In the genomic region with DNA sequence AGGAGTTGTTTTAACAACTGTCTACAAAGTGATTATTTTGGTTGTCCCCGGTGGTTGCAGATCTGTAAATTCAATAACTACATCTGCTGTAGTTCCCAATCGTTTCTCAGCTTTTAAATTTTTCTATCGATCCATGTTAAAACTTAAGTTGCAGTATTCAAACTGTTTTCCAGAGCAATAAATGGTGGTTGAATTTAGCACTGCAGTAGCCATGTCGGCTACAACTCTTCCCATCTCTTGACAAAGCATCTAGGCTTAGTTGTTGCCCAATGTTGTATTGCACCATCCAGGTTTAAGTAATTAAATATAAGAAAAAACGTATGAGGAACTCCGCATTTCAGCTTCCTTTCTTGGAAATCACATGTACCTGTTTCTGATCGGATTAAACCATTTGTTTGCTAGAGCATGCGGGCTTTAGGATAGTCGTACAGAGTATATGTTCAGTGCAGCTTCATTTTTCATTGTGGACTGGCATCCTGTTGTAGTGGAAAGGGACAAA, we compare ENCODE assay signal across 8 cellular contexts. TPM values are rescaled to one million over a fixed set of nuclear protein-coding genes. Genes with fewer than 3 reads are reported as not detected.
A peak's percentile ranks its signal among the peaks of the same experiment; 100 is the strongest.
DNase-seq lines count a peak whose midpoint lies in the region; ATAC-seq and TF ChIP-seq lines count a peak whose summit lies in the region.

No MANE protein-coding gene starts in this region.

- DNase-seq in heart left ventricle (no peak), Right ventricle myocardium inferior (ENCODE audit: missing footprints) (no peak), SW480 (ENCODE audit: low spot score) (peak; percentile 31), fibroblast of villous mesenchyme (ENCODE audit: low read depth) (peak; percentile 87), NCI-H226 (no peak), occipital lobe (lab: John Stamatoyannopoulos, UW) (no peak)

- WGBS in heart left ventricle, 4 donors, result 28 to 39% (median 35%) methylated on average over 9 of the region's 9 CpGs

- TF ChIP-seq CTCF in heart left ventricle (IDR thresholded peaks at IDR 0.05) (no peak), fibroblast of villous mesenchyme (IDR thresholded peaks at IDR 0.05; ENCODE audit: insufficient read depth, low read depth, low read length) (no peak)

- intact Hi-C loops in heart left ventricle (cut with DNase I) (loop anchor here in 1 of 10 donors (2.0 kb wide), 1 partner anchor 75 kb away; no protein-coding TSS in a partner anchor), Right ventricle myocardium inferior (cut with DNase I) (no loop called here)

- no peak for ATAC-seq in heart left ventricle
- no peak for ATAC-seq in Right ventricle myocardium inferior
- ATAC-seq in GM18505 (IDR thresholded peaks at IDR 0.05; ENCODE audit: unreplicated experiment), result no peak

- peaks cover 0 to 4% (median 0%) of the 10 kb centered on the region in 9 donors for H3K36me3 ChIP-seq in heart left ventricle
- no peaks in the 10 kb centered on the region for H3K36me3 ChIP-seq in skeletal muscle tissue (ENCODE audit: control insufficient read depth in 3 of 3, insufficient read depth in 3 of 3, low read length in 3 of 3)

- peak overlapping the region in 11 of 12 donors; percentile 69 to 95 (median 83) for H3K27ac ChIP-seq in heart left ventricle
- peak overlapping the region; percentile 83 for H3K27ac ChIP-seq in skeletal muscle tissue (ENCODE audit: low read depth, low read length)

- H3K9ac ChIP-seq in skeletal muscle tissue (ENCODE audit: low read depth in 1 of 3, low read length in 3 of 3), result peak overlapping the region; percentile 82 to 89 (median 89)

- H3K4me1 ChIP-seq in heart left ventricle (peaks cover 0 to 31% (median 18%) of the 10 kb centered on the region in 12 donors), skeletal muscle tissue (ENCODE audit: control insufficient read depth in 3 of 3, insufficient read depth in 3 of 3, low read length in 3 of 3) (peaks cover 8 to 22% (median 17%) of the 10 kb centered on the region in 3 donors)

- TF ChIP-seq POLR2A in heart left ventricle (IDR thresholded peaks at IDR 0.05) (no peak), GM18505 (IDR thresholded peaks at IDR 0.05; ENCODE audit: borderline replicate concordance, extremely low read depth, insufficient read depth, insufficient read length) (no peak)

- H3K27me3 ChIP-seq in heart left ventricle (no peaks in the 10 kb centered on the region), skeletal muscle tissue (ENCODE audit: control insufficient read depth in 3 of 3, insufficient read depth in 3 of 3, low read length in 3 of 3) (no peaks in the 10 kb centered on the region)

- H3K9me3 ChIP-seq in heart left ventricle (no peaks in the 10 kb centered on the region), skeletal muscle tissue (ENCODE audit: control insufficient read depth in 3 of 3, low read length in 3 of 3) (no peaks in the 10 kb centered on the region)

- H3K4me3 ChIP-seq in heart left ventricle, result peak overlapping the region; percentile 48 to 97 (median 86)
- peak overlapping the region; percentile 87 for H3K4me3 ChIP-seq in fibroblast of villous mesenchyme (ENCODE audit: low read depth, low read length)
- peak overlapping the region; percentile 85 to 98 (median 95) for H3K4me3 ChIP-seq in skeletal muscle tissue (ENCODE audit: low read length in 3 of 3)

RNA-seq across cellular contexts. Expression of a gene that starts 1.0 kb away (rescaled TPM):
- total RNA-seq in heart left ventricle, result 10 to 100 TPM; 15.7 to 48.6 (median 31.2) TPM
- polyA plus RNA-seq in heart left ventricle, result 10 to 100 TPM; 52.2 to 84.6 TPM
- 31.5 TPM for total RNA-seq in Right ventricle myocardium inferior
- total RNA-seq in fibroblast of villous mesenchyme, result 35.1 and 62.6 TPM in 2 replicates
- total RNA-seq in skeletal muscle tissue, result 54.3 TPM
- total RNA-seq in occipital lobe, result 34.2 TPM

RNA-seq across cellular contexts. Expression of a gene that starts 27.7 kb away (rescaled TPM):
- total RNA-seq in heart left ventricle, result 10 to 100 TPM in 2 of 9 donors, 1 to 10 TPM in 7; 4.8 to 14.8 (median 8.7) TPM
- polyA plus RNA-seq in heart left ventricle, result 10 to 100 TPM; 11.8 to 14.1 TPM
- 8.3 TPM for total RNA-seq in Right ventricle myocardium inferior
- 21.6 and 22.9 TPM in 2 replicates for total RNA-seq in fibroblast of villous mesenchyme
- total RNA-seq in skeletal muscle tissue, result 26.6 TPM
- 36.0 TPM for total RNA-seq in occipital lobe

Comparison
In these comparisons a context has a peak if more than half of its experiments do, and no peak if none do; other contexts are left out.
1. DNase-seq: peak in SW480 (single experiment) and fibroblast of villous mesenchyme (single experiment); none in heart left ventricle (0 of 5), Right ventricle myocardium inferior (single experiment), NCI-H226 (single experiment) and occipital lobe (single experiment).
2. Peak in every context shown above with its lines, with median percentiles within 50 percentile points of each other: H3K4me3 ChIP-seq.